2 cellular contexts compared by ENCODE assay signal in genomic region chr7:100011516-100011915, GRCh38.
TF ChIP-seq lines count a peak whose summit lies in the region.

No MANE protein-coding gene starts in this region.

TF ChIP-seq in HEK293, 187 proteins besides CTCF, POLR2A, EP300 and RAD21:
- no peak for TF ChIP-seq MYNN (tag by site-specific recombination; IDR thresholded peaks at IDR 0.05; ENCODE audit: borderline replicate concordance)
- peak; percentile 16; the same call in 1 of the 2 replicates for TF ChIP-seq PRDM1 (tag by site-specific recombination; IDR thresholded peaks at IDR 0.05)

TF ChIP-seq in K562, 482 proteins besides CTCF, POLR2A, EP300 and RAD21:
- TF ChIP-seq, protein P1, sequence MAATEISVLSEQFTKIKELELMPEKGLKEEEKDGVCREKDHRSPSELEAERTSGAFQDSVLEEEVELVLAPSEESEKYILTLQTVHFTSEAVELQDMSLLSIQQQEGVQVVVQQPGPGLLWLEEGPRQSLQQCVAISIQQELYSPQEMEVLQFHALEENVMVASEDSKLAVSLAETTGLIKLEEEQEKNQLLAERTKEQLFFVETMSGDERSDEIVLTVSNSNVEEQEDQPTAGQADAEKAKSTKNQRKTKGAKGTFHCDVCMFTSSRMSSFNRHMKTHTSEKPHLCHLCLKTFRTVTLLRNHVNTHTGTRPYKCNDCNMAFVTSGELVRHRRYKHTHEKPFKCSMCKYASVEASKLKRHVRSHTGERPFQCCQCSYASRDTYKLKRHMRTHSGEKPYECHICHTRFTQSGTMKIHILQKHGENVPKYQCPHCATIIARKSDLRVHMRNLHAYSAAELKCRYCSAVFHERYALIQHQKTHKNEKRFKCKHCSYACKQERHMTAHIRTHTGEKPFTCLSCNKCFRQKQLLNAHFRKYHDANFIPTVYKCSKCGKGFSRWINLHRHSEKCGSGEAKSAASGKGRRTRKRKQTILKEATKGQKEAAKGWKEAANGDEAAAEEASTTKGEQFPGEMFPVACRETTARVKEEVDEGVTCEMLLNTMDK (IDR thresholded peaks at IDR 0.05; ENCODE audit: borderline replicate concordance, insufficient read depth, low read depth, low read length, poor library complexity, severe bottlenecking): peak; percentile 3
- no peak for TF ChIP-seq ILF3 (IDR thresholded peaks at IDR 0.05; ENCODE audit: borderline replicate concordance)
